19 cellular contexts compared by ENCODE assay signal in the genomic region with DNA sequence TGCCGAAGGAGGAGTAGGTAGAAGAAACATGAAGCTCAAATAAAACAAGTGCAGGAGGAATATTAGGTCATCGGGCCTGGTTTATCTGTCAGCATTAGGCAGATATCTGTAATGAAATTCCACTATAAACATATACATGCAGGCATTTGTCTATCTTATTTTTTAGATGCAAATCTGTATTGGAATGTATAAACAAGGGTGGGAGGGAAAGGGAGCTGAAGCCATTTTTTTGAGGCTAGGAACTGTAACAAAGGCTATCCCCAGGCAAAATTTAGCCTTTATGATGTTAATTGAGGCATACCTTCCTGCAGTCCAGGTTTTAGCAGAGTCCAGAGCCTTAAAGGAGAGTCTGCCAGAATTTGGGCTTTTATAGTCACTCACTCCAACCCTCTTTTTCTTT.
DNase-seq lines count a peak whose midpoint lies in the region; ATAC-seq and TF ChIP-seq lines count a peak whose summit lies in the region.
"Had no signal": no experiment of that assay in that cellular context is flagged by ENCODE, and none has a peak within 500 bp of the region (broad histone marks: within the 10 kb centered on the region; RNA-seq: fewer than 3 reads in every experiment).

No MANE protein-coding gene starts in this region.

- peaks cover 32% of the 10 kb centered on the region for H3K4me1 Mint-ChIP-seq in activated CD4-positive, alpha-beta T cell treated with anti-CD3 and anti-CD28 coated beads, Interleukin-2, amount 10 ng/mL, durations not matched to agents 24 days and 14 days
- H3K4me1 Mint-ChIP-seq in central memory CD8-positive, alpha-beta T cell, result peaks cover 14% of the 10 kb centered on the region
- H3K4me1 Mint-ChIP-seq in neural progenitor cell, result peaks cover 30% of the 10 kb centered on the region

- intact Hi-C loops in activated CD4-positive, alpha-beta T cell treated with anti-CD3 and anti-CD28 coated beads, Interleukin-2, amount 10 ng/mL, durations not matched to agents 24 days and 14 days (cut with micrococcal nuclease), result no loop called here

- H3K4me3 ChIP-seq in neural progenitor cell (no peak overlapping the region), foreskin fibroblast (ENCODE audit: low read depth in 1 of 2, low read length in 2 of 2) (no peak overlapping the region)
- H3K4me3 ChIP-seq: dorsolateral prefrontal cortex, Peyer's patch, skin epidermis had no signal

- H3K79me2 ChIP-seq in neural progenitor cell (ENCODE audit: low read depth), result no peaks in the 10 kb centered on the region

- peak overlapping the region; percentile 87 for H2AFZ ChIP-seq in neural progenitor cell (replicated peaks)

- peak overlapping the region; percentile 59 for H3K27ac ChIP-seq in neural progenitor cell
- H3K27ac ChIP-seq: dorsolateral prefrontal cortex, Peyer's patch had no signal

- no peak overlapping the region for H3K9ac ChIP-seq in neural progenitor cell

- TF ChIP-seq CTCF in neural progenitor cell (IDR thresholded peaks at IDR 0.05), result no peak
- TF ChIP-seq CTCF in foreskin fibroblast (IDR thresholded peaks at IDR 0.05; ENCODE audit: low read depth, low read length), result no peak

- H3K4me1 ChIP-seq in neural progenitor cell, result peaks cover 21% of the 10 kb centered on the region

- peak overlapping the region; percentile 42 for H3K27ac Mint-ChIP-seq in activated CD4-positive, alpha-beta T cell treated with anti-CD3 and anti-CD28 coated beads, Interleukin-2, amount 10 ng/mL, durations not matched to agents 24 days and 14 days
- H3K27ac Mint-ChIP-seq in central memory CD8-positive, alpha-beta T cell (ENCODE audit: low read depth), result peak overlapping the region; percentile 41
- no peak overlapping the region for H3K27ac Mint-ChIP-seq in neural progenitor cell
- H3K27ac Mint-ChIP-seq: memory B cell; stimulated activated naive CD8-positive, alpha-beta T cell treated with anti-CD3 and anti-CD28 coated beads, Interleukin-15, amount 100 ng/mL, for 72 hours had no signal

- DNase-seq in activated CD4-positive, alpha-beta T cell treated with anti-CD3 and anti-CD28 coated beads, Interleukin-2, amount 10 ng/mL, durations not matched to agents 24 days and 14 days, result no peak
- no peak for DNase-seq in activated CD4-positive, alpha-beta T cell treated with anti-CD3 and anti-CD28 coated beads, Interleukin-2, amount 50 U/mL, for 4 hours
- DNase-seq in LoVo (ENCODE audit: low spot score) (peak; percentile 39), neural progenitor cell (ENCODE audit: low spot score) (peak; percentile 52), foreskin fibroblast (no peak), GF-D8 (lab: John Stamatoyannopoulos, UW) (no peak)
- no peak for DNase-seq in central memory CD8-positive, alpha-beta T cell (ENCODE audit: low spot score in 2 of 2)
- DNase-seq: activated CD4-positive, alpha-beta T cell treated with anti-CD3 and anti-CD28 coated beads for 48 hours; activated gamma-delta T cell treated with Interleukin-2 at 50 U/mL for 16 hours; dorsolateral prefrontal cortex; NCI-H1436; NCI-H446; occipital lobe; Peyer's patch; stimulated activated naive CD8-positive, alpha-beta T cell treated with anti-CD3 and anti-CD28 coated beads, Interleukin-15, amount 100 ng/mL, for 72 hours; SW 1271 had no signal

- peak overlapping the region; percentile 65 for H3K4me2 ChIP-seq in neural progenitor cell

- no peaks in the 10 kb centered on the region for H3K27me3 Mint-ChIP-seq in activated CD4-positive, alpha-beta T cell treated with anti-CD3 and anti-CD28 coated beads, Interleukin-2, amount 10 ng/mL, durations not matched to agents 24 days and 14 days
- H3K27me3 Mint-ChIP-seq in central memory CD8-positive, alpha-beta T cell, result no peaks in the 10 kb centered on the region
- peaks cover 7% of the 10 kb centered on the region for H3K27me3 Mint-ChIP-seq in neural progenitor cell (ENCODE audit: insufficient read depth, low read depth)
- H3K27me3 Mint-ChIP-seq: memory B cell; stimulated activated naive CD8-positive, alpha-beta T cell treated with anti-CD3 and anti-CD28 coated beads, Interleukin-15, amount 100 ng/mL, for 72 hours had no signal

- no peaks in the 10 kb centered on the region for H3K36me3 ChIP-seq in neural progenitor cell
- H3K36me3 ChIP-seq: Peyer's patch had no signal

- H3F3A ChIP-seq in neural progenitor cell (ENCODE audit: low read depth), result peaks cover 13% of the 10 kb centered on the region

- H3K9me3 ChIP-seq in neural progenitor cell (ENCODE audit: low read depth), result no peaks in the 10 kb centered on the region
- H3K9me3 ChIP-seq: Peyer's patch had no signal

- no peaks in the 10 kb centered on the region for H3K27me3 ChIP-seq in neural progenitor cell
- H3K27me3 ChIP-seq: dorsolateral prefrontal cortex, Peyer's patch had no signal

- ATAC-seq in central memory CD8-positive, alpha-beta T cell (replicated peaks; ENCODE audit: extremely low read depth, poor library complexity, severe bottlenecking), result no peak
- no peak for ATAC-seq in GM19035 (IDR thresholded peaks at IDR 0.05; ENCODE audit: unreplicated experiment)
- ATAC-seq: stimulated activated naive CD8-positive, alpha-beta T cell treated with anti-CD3 and anti-CD28 coated beads, Interleukin-15, amount 100 ng/mL, for 72 hours had no signal

- H3K36me3 Mint-ChIP-seq in activated CD4-positive, alpha-beta T cell treated with anti-CD3 and anti-CD28 coated beads, Interleukin-2, amount 10 ng/mL, durations not matched to agents 24 days and 14 days (ENCODE audit: low read depth), result no peaks in the 10 kb centered on the region
- H3K36me3 Mint-ChIP-seq in central memory CD8-positive, alpha-beta T cell (ENCODE audit: insufficient read depth), result no peaks in the 10 kb centered on the region
- no peaks in the 10 kb centered on the region for H3K36me3 Mint-ChIP-seq in neural progenitor cell
- H3K36me3 Mint-ChIP-seq: memory B cell had no signal

- peaks cover 7% of the 10 kb centered on the region for H3K9me3 Mint-ChIP-seq in activated CD4-positive, alpha-beta T cell treated with anti-CD3 and anti-CD28 coated beads, Interleukin-2, amount 10 ng/mL, durations not matched to agents 24 days and 14 days
- no peaks in the 10 kb centered on the region for H3K9me3 Mint-ChIP-seq in central memory CD8-positive, alpha-beta T cell
- no peaks in the 10 kb centered on the region for H3K9me3 Mint-ChIP-seq in neural progenitor cell
- H3K9me3 Mint-ChIP-seq: memory B cell; stimulated activated naive CD8-positive, alpha-beta T cell treated with anti-CD3 and anti-CD28 coated beads, Interleukin-15, amount 100 ng/mL, for 72 hours had no signal

- no peak overlapping the region for H3K4me3 Mint-ChIP-seq in activated CD4-positive, alpha-beta T cell treated with anti-CD3 and anti-CD28 coated beads, Interleukin-2, amount 10 ng/mL, durations not matched to agents 24 days and 14 days
- H3K4me3 Mint-ChIP-seq in central memory CD8-positive, alpha-beta T cell, result no peak overlapping the region
- H3K4me3 Mint-ChIP-seq in neural progenitor cell, result no peak overlapping the region
- H3K4me3 Mint-ChIP-seq: memory B cell; stimulated activated naive CD8-positive, alpha-beta T cell treated with anti-CD3 and anti-CD28 coated beads, Interleukin-15, amount 100 ng/mL, for 72 hours had no signal

- no peaks in the 10 kb centered on the region for H4K20me1 ChIP-seq in neural progenitor cell (ENCODE audit: low read depth)

Comparison
In these comparisons a context has a peak if more than half of its experiments do, and no peak if none do; other contexts are left out.
1. DNase-seq: peak in LoVo (single experiment) and neural progenitor cell (single experiment); none in activated CD4-positive, alpha-beta T cell treated with anti-CD3 and anti-CD28 coated beads, Interleukin-2, amount 10 ng/mL, durations not matched to agents 24 days and 14 days (single experiment), activated CD4-positive, alpha-beta T cell treated with anti-CD3 and anti-CD28 coated beads, Interleukin-2, amount 50 U/mL, for 4 hours (0 of 2), central memory CD8-positive, alpha-beta T cell (0 of 2), foreskin fibroblast (0 of 2) and GF-D8 (single experiment).